Comparison of ENCODE assay signal across 10 cellular contexts in the genomic region with DNA sequence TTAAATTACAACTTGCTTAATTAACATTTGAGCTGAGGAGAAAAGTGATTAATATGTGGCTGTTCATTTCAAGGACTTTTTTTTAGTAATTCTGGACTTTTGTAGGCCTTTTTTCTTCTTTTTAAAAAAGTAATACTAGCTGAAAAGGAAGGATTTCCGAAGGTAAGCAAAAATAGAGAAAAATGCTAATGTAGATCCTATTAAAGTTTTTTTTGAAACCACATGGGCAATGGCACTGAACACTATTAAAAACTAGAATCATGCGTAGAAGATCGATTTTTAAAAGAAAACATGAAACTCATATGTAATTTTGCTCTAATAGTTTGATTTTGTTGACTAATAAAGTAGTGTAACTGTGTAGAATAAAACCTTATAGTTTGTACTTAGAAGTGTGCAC. TPM values are rescaled to one million over a fixed set of nuclear protein-coding genes. Genes with fewer than 3 reads are reported as not detected.
DNase-seq lines count a peak whose midpoint lies in the region; ATAC-seq and TF ChIP-seq lines count a peak whose summit lies in the region.
"Had no signal": no experiment of that assay in that cellular context is flagged by ENCODE, and none has a peak within 500 bp of the region (broad histone marks: within the 10 kb centered on the region; RNA-seq: fewer than 3 reads in every experiment).

No MANE protein-coding gene starts in this region.

- TF ChIP-seq CTCF in HFF-Myc (IDR thresholded peaks at IDR 0.05; ENCODE audit: low read depth, low read length, missing control alignments) (no peak), astrocyte of the cerebellum (IDR thresholded peaks at IDR 0.05; ENCODE audit: low read depth, low read length, missing control alignments) (no peak), nephron progenitor cell (IDR thresholded peaks at IDR 0.05) (no peak)

- H3K27me3 ChIP-seq in BLaER1 treated with 17β-estradiol and CSF1 and Interleukin-3, amounts not matched to agents 10 nM and 100 nM: no peaks in the 10 kb centered on the region

- in situ Hi-C loops in astrocyte of the cerebellum (cut with HindIII; ENCODE audit: low sequenced_read_pairs): no loop called here

- CTCF ChIA-PET in activated CD4-positive, alpha-beta memory T cell treated with anti-CD3 and anti-CD28 coated beads for 36 hours (lab: Charles Lee): no interaction called here

- no peaks in the 10 kb centered on the region for H3K9me3 ChIP-seq in BLaER1 treated with 17β-estradiol and CSF1 and Interleukin-3, amounts not matched to agents 10 nM and 100 nM (replicated peaks in 1 of 11)

- peak overlapping the region; percentile 74 to 95 (median 84); a peak in 21 of 22 replicates for H3K4me2 ChIP-seq in BLaER1 treated with 17β-estradiol and CSF1 and Interleukin-3, amounts not matched to agents 10 nM and 100 nM

- H3K4me3 ChIP-seq in BLaER1 treated with 17β-estradiol and CSF1 and Interleukin-3, amounts not matched to agents 10 nM and 100 nM: peak overlapping the region in 8 of 10 experiments; percentile 75 to 84 (median 82); a peak in 8 of 20 replicates
- peak overlapping the region; percentile 90 for H3K4me3 ChIP-seq in HFF-Myc (replicated peaks; ENCODE audit: low read depth, low read length)
- H3K4me3 ChIP-seq in astrocyte of the cerebellum (ENCODE audit: low read depth, low read length): peak overlapping the region; percentile 61

- H4K20me1 ChIP-seq in BLaER1 treated with 17β-estradiol and CSF1 and Interleukin-3, amounts not matched to agents 10 nM and 100 nM: peaks cover 0 to 50% (median 9%) of the 10 kb centered on the region in 11 experiments; a peak in 13 of 22 replicates

- peak overlapping the region in 4 of 11 experiments; percentile 86 to 89 (median 87); a peak in 6 of 22 replicates for H3K27ac ChIP-seq in BLaER1 treated with 17β-estradiol and CSF1 and Interleukin-3, amounts not matched to agents 10 nM and 100 nM

- intact Hi-C loops in activated CD4-positive, alpha-beta memory T cell treated with anti-CD3 and anti-CD28 coated beads for 36 hours (cut with micrococcal nuclease): loop anchor here (5.0 kb wide), 2 partner anchors 37 to 93 kb away; no protein-coding TSS in a partner anchor

- H3K4me1 ChIP-seq in BLaER1 treated with 17β-estradiol and CSF1 and Interleukin-3, amounts not matched to agents 10 nM and 100 nM: peaks cover 12 to 28% (median 21%) of the 10 kb centered on the region in 10 experiments

- ATAC-seq in HG02981 (IDR thresholded peaks at IDR 0.05; ENCODE audit: unreplicated experiment) (no peak), GM21381 (IDR thresholded peaks at IDR 0.05; ENCODE audit: unreplicated experiment) (no peak)

- H3K36me3 ChIP-seq in BLaER1 treated with 17β-estradiol and CSF1 and Interleukin-3, amounts not matched to agents 10 nM and 100 nM: peaks cover 0 to 39% (median 6%) of the 10 kb centered on the region in 11 experiments; a peak in 7 of 22 replicates

- H3K27ac Mint-ChIP-seq in nephron progenitor cell: no peak overlapping the region
- H3K27ac Mint-ChIP-seq in activated CD4-positive, alpha-beta memory T cell treated with anti-CD3 and anti-CD28 coated beads for 36 hours: no peak overlapping the region

- H3K4me1 Mint-ChIP-seq in nephron progenitor cell: peaks cover 30% of the 10 kb centered on the region
- H3K4me1 Mint-ChIP-seq in activated CD4-positive, alpha-beta memory T cell treated with anti-CD3 and anti-CD28 coated beads for 36 hours (ENCODE audit: low read depth): peaks cover 25% of the 10 kb centered on the region

- POLR2A ChIA-PET in activated CD4-positive, alpha-beta memory T cell treated with anti-CD3 and anti-CD28 coated beads for 36 hours (lab: Charles Lee): no interaction called here

- DNase-seq in HFF-Myc (ENCODE audit: extremely low read depth, low read depth) (no peak), astrocyte of the cerebellum (ENCODE audit: low read depth) (no peak), nephron progenitor cell (no peak), GOT3 (lab: John Stamatoyannopoulos, UW) (no peak)
- no peak for DNase-seq in activated CD4-positive, alpha-beta memory T cell treated with anti-CD3 and anti-CD28 coated beads for 36 hours
- DNase-seq: activated gamma-delta T cell treated with Interleukin-2 at 50 U/mL for 16 hours, NCI-H146 had no signal

- peak overlapping the region in 4 of 11 experiments; percentile 87 to 91 (median 88); a peak in 6 of 22 replicates for H3K9ac ChIP-seq in BLaER1 treated with 17β-estradiol and CSF1 and Interleukin-3, amounts not matched to agents 10 nM and 100 nM

- H3K36me3 Mint-ChIP-seq in nephron progenitor cell (ENCODE audit: low read depth): peaks cover 21% of the 10 kb centered on the region
- no peaks in the 10 kb centered on the region for H3K36me3 Mint-ChIP-seq in activated CD4-positive, alpha-beta memory T cell treated with anti-CD3 and anti-CD28 coated beads for 36 hours

- H3K4me3 Mint-ChIP-seq in nephron progenitor cell: peak overlapping the region; percentile 89
- no peak overlapping the region for H3K4me3 Mint-ChIP-seq in activated CD4-positive, alpha-beta memory T cell treated with anti-CD3 and anti-CD28 coated beads for 36 hours

- no peaks in the 10 kb centered on the region for H3K9me3 Mint-ChIP-seq in nephron progenitor cell
- no peaks in the 10 kb centered on the region for H3K9me3 Mint-ChIP-seq in activated CD4-positive, alpha-beta memory T cell treated with anti-CD3 and anti-CD28 coated beads for 36 hours

- peaks cover 4% of the 10 kb centered on the region for H3K27me3 Mint-ChIP-seq in nephron progenitor cell (ENCODE audit: low read depth, poor library complexity)
- H3K27me3 Mint-ChIP-seq in activated CD4-positive, alpha-beta memory T cell treated with anti-CD3 and anti-CD28 coated beads for 36 hours: no peaks in the 10 kb centered on the region

RNA-seq across cellular contexts. Expression of a gene that starts 2.4 kb away (rescaled TPM):
- total RNA-seq in activated CD4-positive, alpha-beta memory T cell treated with anti-CD3 and anti-CD28 coated beads for 36 hours: 1 to 10 TPM; 6.8 to 7.2 TPM

RNA-seq across cellular contexts. Expression of a gene that starts 47.6 kb away (rescaled TPM):
- total RNA-seq in activated CD4-positive, alpha-beta memory T cell treated with anti-CD3 and anti-CD28 coated beads for 36 hours: 1 to 10 TPM; 1.7 to 2.2 TPM
